In genomic region chr22:44543781-44544181, GRCh38 we compare ENCODE assay signal across 23 cellular contexts. TPM values are rescaled to one million over a fixed set of nuclear protein-coding genes. Genes with fewer than 3 reads are reported as not detected.
DNase-seq lines count a peak whose midpoint lies in the region; ATAC-seq and TF ChIP-seq lines count a peak whose summit lies in the region.
"Had no signal": no experiment of that assay in that cellular context is flagged by ENCODE, and none has a peak within 500 bp of the region (broad histone marks: within the 10 kb centered on the region; RNA-seq: fewer than 3 reads in every experiment).

No MANE protein-coding gene starts in this region.

- H3K27me3 ChIP-seq in GM23248 (replicated peaks; ENCODE audit: insufficient read depth) (no peaks in the 10 kb centered on the region), endodermal cell (ENCODE audit: control insufficient read depth, insufficient read depth, low read length, poor library complexity, severe bottlenecking) (no peaks in the 10 kb centered on the region)
- H3K27me3 ChIP-seq: body of pancreas had no signal

- H3K4me2 ChIP-seq in GM23248 (ENCODE audit: unreplicated experiment) = no peak overlapping the region

- ATAC-seq in esophagus mucosa = no peak
- ATAC-seq: body of pancreas, left lung, T-helper 17 cell had no signal

- no peaks in the 10 kb centered on the region for H3K4me1 Mint-ChIP-seq in endodermal cell

- WGBS in GM23248 (ENCODE audit: low coverage in 1 of 2, low lambda C conversion rate in 2 of 2, missing lambda C conversion rate in 2 of 2), 2 experiments = 8 to 9% methylated on average over 10 to 14 of the region's 14 CpGs
- WGBS in endodermal cell (ENCODE audit: insufficient coverage in 1 of 2, insufficient read length in 1 of 2), 2 experiments = 55 to 75% methylated on average over 6 to 14 of the region's 14 CpGs

- H3K4me1 ChIP-seq in GM23248 (ENCODE audit: insufficient read depth) (peaks cover 4% of the 10 kb centered on the region; the same call in 1 of the 2 replicates), endodermal cell (ENCODE audit: control insufficient read depth, insufficient read depth, low read length) (peaks cover 3% of the 10 kb centered on the region)
- H3K4me1 ChIP-seq: BE2C, body of pancreas, left lung had no signal

- H3K27ac Mint-ChIP-seq in endodermal cell = no peak overlapping the region

- H3K36me3 ChIP-seq in GM23248 (ENCODE audit: low read depth) (no peaks in the 10 kb centered on the region), endodermal cell (ENCODE audit: control insufficient read depth, insufficient read depth, low read length) (no peaks in the 10 kb centered on the region)
- H3K36me3 ChIP-seq: BE2C, left lung, tibial artery had no signal

- H3K4me3 Mint-ChIP-seq in endodermal cell = no peak overlapping the region

- H3K9me3 Mint-ChIP-seq in endodermal cell = peaks cover 1% of the 10 kb centered on the region

- H4K20me1 ChIP-seq in GM23248 (ENCODE audit: insufficient read depth) = no peaks in the 10 kb centered on the region

- no peaks in the 10 kb centered on the region for H3K36me3 Mint-ChIP-seq in endodermal cell (ENCODE audit: low read depth)

- no peaks in the 10 kb centered on the region for H3K9me2 ChIP-seq in GM23248 (ENCODE audit: insufficient read depth)

- no peaks in the 10 kb centered on the region for H3K79me2 ChIP-seq in GM23248 (ENCODE audit: insufficient read depth)

- no peak overlapping the region for H3K9ac ChIP-seq in GM23248
- no peak overlapping the region for H3K9ac ChIP-seq in endodermal cell (ENCODE audit: extremely low read depth, low read length, poor library complexity, severe bottlenecking)

- H3K27me3 Mint-ChIP-seq in endodermal cell (ENCODE audit: insufficient read depth) = peaks cover 1% of the 10 kb centered on the region

- in situ Hi-C loops in GM23248 (cut with MboI) = no loop called here

- H3K4me3 ChIP-seq in GM23248 (no peak overlapping the region), endodermal cell (ENCODE audit: low read length) (no peak overlapping the region)
- H3K4me3 ChIP-seq: body of pancreas, left lung, tibial artery had no signal

- H3F3A ChIP-seq in GM23248 (ENCODE audit: insufficient read depth) = no peaks in the 10 kb centered on the region

- H3K27ac ChIP-seq in GM23248 = no peak overlapping the region
- no peak overlapping the region for H3K27ac ChIP-seq in endodermal cell (ENCODE audit: low read depth, low read length)
- H3K27ac ChIP-seq: body of pancreas, left lung, RWPE1, tibial artery had no signal

- POLR2A ChIA-PET in GM10248 (lab: Yijun Ruan, JAX) = no interaction called here

- no peak for TF ChIP-seq CTCF in endodermal cell (conservative IDR thresholded peaks at IDR 0.05)
- no peak for TF ChIP-seq CTCF in GM10248 (IDR thresholded peaks at IDR 0.05; ENCODE audit: control extremely low read depth, extremely low read depth, low read depth, missing control alignments)

- H2AFZ ChIP-seq in GM23248 = no peak overlapping the region

- CTCF ChIA-PET in GM10248 (lab: Yijun Ruan, JAX) = no interaction called here

- no peaks in the 10 kb centered on the region for H3K9me3 ChIP-seq in GM23248 (ENCODE audit: low read depth)
- H3K9me3 ChIP-seq in endodermal cell (ENCODE audit: control insufficient read depth, low read length) = no peaks in the 10 kb centered on the region
- H3K9me3 ChIP-seq: BE2C, body of pancreas, left lung, tibial artery had no signal

- DNase-seq in AG20443 (ENCODE audit: low spot score) = peak; percentile 60
- peak; percentile 61 for DNase-seq in GM23248
- peak; percentile 55 for DNase-seq in endodermal cell
- peak; percentile 62 for DNase-seq in mesenteric fat pad (ENCODE audit: low spot score)
- no peak for DNase-seq in D341Med (ENCODE audit: low spot score)
- DNase-seq in GM10248 (ENCODE audit: extremely low spot score) = no peak
- DNase-seq in cortex of kidney (lab: John Stamatoyannopoulos, UW) = no peak
- DNase-seq: activated CD4-positive, alpha-beta T cell treated with anti-CD3 and anti-CD28 coated beads, Interleukin-2, amount 50 U/mL, for 48 hours; activated naive CD4-positive, alpha-beta T cell treated with anti-CD3 and anti-CD28 coated beads, Interleukin-2, amount 50 U/mL, for 16 hours; BE2C; body of pancreas; cerebellar nuclear complex; left lung; mesenchymal stem cell; NCI-H146; NCI-H446; NCI-H82; right cardiac atrium; stimulated activated CD4-positive, alpha-beta T cell treated with anti-CD3 and anti-CD28 coated beads, Interleukin-2, amount 100 ng/mL, for 48 hours; T-helper 17 cell had no signal

RNA-seq across cellular contexts. Expression of gene RTL6, which starts 45.7 kb away (rescaled TPM):
- 25.9 and 28.1 TPM in 2 replicates for total RNA-seq in GM23248 (2014; rRNA removed; shearing (Covaris generic))
- 15.6 and 16.0 TPM in 2 replicates for polyA plus RNA-seq in GM23248 (2016; fragmentation: Nextera tagmentation; extraction: Ambion mirVana)
- total RNA-seq in endodermal cell = 10 to 100 TPM; 19.7 to 20.7 TPM
- 26.0 TPM for polyA plus RNA-seq in endodermal cell (2013, experiment 1 of 2)
- 24.8 TPM for polyA plus RNA-seq in endodermal cell (2013, experiment 2 of 2)
- 29.6 TPM for total RNA-seq in mesenteric fat pad
- total RNA-seq in esophagus mucosa = 6.3 TPM

Comparison
In these comparisons a context has a peak if more than half of its experiments do, and no peak if none do; other contexts are left out.
1. DNase-seq: peak in AG20443 (single experiment), GM23248 (single experiment), endodermal cell (single experiment) and mesenteric fat pad (single experiment); none in D341Med (single experiment), GM10248 (single experiment) and cortex of kidney (single experiment).